In genomic region chr5:69528609-69529008, GRCh38 we compare ENCODE assay signal across 20 cellular contexts.
"Had no signal": no experiment of that assay in that cellular context is flagged by ENCODE, and none has a peak within 500 bp of the region (broad histone marks: within the 10 kb centered on the region; RNA-seq: fewer than 3 reads in every experiment).

No MANE protein-coding gene starts in this region.

- ATAC-seq: left ventricle myocardium superior; naive thymus-derived CD8-positive, alpha-beta T cell; sciatic nerve had no signal

- FAIRE-seq: colon, frontal cortex, keratinocyte had no signal

- H3K36me3 ChIP-seq: lower lobe of right lung, thoracic aorta, transverse colon had no signal

- DNase-seq: dorsolateral prefrontal cortex; effector CD4-positive, alpha-beta T cell; left ventricle myocardium superior; lower lobe of right lung; naive thymus-derived CD8-positive, alpha-beta T cell; nephron progenitor cell; nucleus accumbens; posterior cingulate gyrus; stimulated activated CD4-positive, alpha-beta T cell treated with anti-CD3 and anti-CD28 coated beads, Interleukin-12 subunit alpha, Interleukin-12 subunit beta, amount 100 ng/mL, for 4 hours; stimulated activated CD4-positive, alpha-beta T cell treated with anti-CD3 and anti-CD28 coated beads, Interleukin-1b, Interleukin-23, amount 100 ng/mL, for 48 hours; stimulated activated CD4-positive, alpha-beta T cell treated with anti-CD3 and anti-CD28 coated beads, Interleukin-4, amount 100 ng/mL, for 1 hour; stimulated activated CD8-positive, alpha-beta memory T cell treated with anti-CD3 and anti-CD28 coated beads, Interleukin-4, amount 100 ng/mL, for 48 hours; stimulated activated naive CD4-positive, alpha-beta T cell; transverse colon had no signal

- H3K27ac ChIP-seq: dorsolateral prefrontal cortex, lower lobe of right lung, thoracic aorta had no signal

- H3K4me3 ChIP-seq: dorsolateral prefrontal cortex, lower lobe of right lung, smooth muscle cell, thoracic aorta, transverse colon had no signal

- H3K9me3 ChIP-seq: lower lobe of right lung, thoracic aorta, transverse colon had no signal

- H3K27me3 ChIP-seq: dorsolateral prefrontal cortex, transverse colon had no signal
